Comparison of ENCODE assay signal across 11 cellular contexts in the genomic region with DNA sequence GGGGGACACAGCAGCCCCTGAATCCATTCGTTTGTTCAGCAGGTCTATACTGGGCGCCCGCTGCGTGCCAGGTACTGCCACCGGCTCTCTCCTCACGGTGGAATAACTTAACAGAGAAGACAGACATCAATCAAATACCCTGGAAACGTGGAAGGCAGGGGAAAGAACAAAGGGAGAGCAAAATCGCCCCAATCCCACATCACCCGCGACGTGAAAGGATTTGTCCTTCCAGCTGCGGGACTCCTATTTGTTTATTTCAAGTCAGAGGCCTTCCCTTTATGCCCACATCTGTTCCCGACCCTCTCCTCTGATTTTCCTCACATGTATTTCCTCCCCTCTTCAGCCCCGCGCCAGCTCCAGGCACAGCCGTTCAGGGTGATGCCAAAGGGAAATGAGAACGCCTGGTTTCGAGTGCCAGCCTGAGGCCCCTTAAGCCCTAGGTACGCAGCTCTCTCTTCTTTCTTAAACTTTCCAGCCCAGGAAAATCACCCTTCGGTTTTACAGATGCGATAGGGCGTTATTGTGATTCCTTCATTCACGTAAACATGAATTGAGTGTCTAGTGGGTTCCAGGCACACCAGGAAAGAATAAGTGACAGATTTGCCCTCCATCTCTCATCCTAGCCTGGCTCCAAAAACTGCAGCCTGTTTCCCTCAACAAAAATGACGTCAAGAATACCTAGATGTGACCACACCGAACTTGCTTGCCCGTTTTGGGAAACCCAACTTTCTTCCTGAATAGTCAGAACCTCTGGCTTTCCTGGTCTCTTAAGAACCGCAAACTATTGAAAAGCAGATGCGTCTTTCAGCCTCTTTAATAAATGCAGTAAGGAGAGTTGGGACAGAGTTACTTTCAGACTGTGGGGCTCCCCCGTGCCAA. TPM values are rescaled to one million over a fixed set of nuclear protein-coding genes. Genes with fewer than 3 reads are reported as not detected.
DNase-seq lines count a peak whose midpoint lies in the region; ATAC-seq and TF ChIP-seq lines count a peak whose summit lies in the region.
"Had no signal": no experiment of that assay in that cellular context is flagged by ENCODE, and none has a peak within 500 bp of the region (broad histone marks: within the 10 kb centered on the region; RNA-seq: fewer than 3 reads in every experiment).

No MANE protein-coding gene starts in this region.

- H3K4me1 ChIP-seq in GM23248 (ENCODE audit: insufficient read depth): no peaks in the 10 kb centered on the region

- H3K27me3 ChIP-seq in GM23248 (replicated peaks; ENCODE audit: insufficient read depth): peaks cover 72% of the 10 kb centered on the region

- H3K27ac Mint-ChIP-seq in central memory CD8-positive, alpha-beta T cell (ENCODE audit: low read depth): no peak overlapping the region
- H3K27ac Mint-ChIP-seq in natural killer cell treated with Interleukin-12 subunit alpha and Interleukin-12 subunit beta and Interleukin-15 and Interleukin-18, amount 100 ng/mL, for 72 hours: peak overlapping the region in 1 of 2 donors; percentile 18

- DNase-seq in AG10803 (ENCODE audit: low read depth) (peak; percentile 8), GM23248 (peak; percentile 25), GM19240 (ENCODE audit: insufficient read length, low spot score) (no peak), NCI-H1436 (lab: John Stamatoyannopoulos, UW) (no peak), amniotic stem cell (lab: John Stamatoyannopoulos, UW) (no peak)
- DNase-seq in central memory CD8-positive, alpha-beta T cell (ENCODE audit: low spot score in 2 of 2): no peak
- no peak for DNase-seq in natural killer cell treated with Interleukin-12 subunit alpha and Interleukin-12 subunit beta and Interleukin-15 and Interleukin-18, amount 100 ng/mL, for 72 hours (ENCODE audit: low spot score)
- DNase-seq: DMS79, NCI-H226 had no signal

- H2AFZ ChIP-seq in GM23248: no peak overlapping the region

- peaks cover 69% of the 10 kb centered on the region for H3K27me3 Mint-ChIP-seq in central memory CD8-positive, alpha-beta T cell
- H3K27me3 Mint-ChIP-seq in natural killer cell treated with Interleukin-12 subunit alpha and Interleukin-12 subunit beta and Interleukin-15 and Interleukin-18, amount 100 ng/mL, for 72 hours: peaks cover 39 to 56% of the 10 kb centered on the region in 2 donors

- H4K20me1 ChIP-seq in GM23248 (ENCODE audit: insufficient read depth): no peaks in the 10 kb centered on the region

- no peaks in the 10 kb centered on the region for H3K9me3 Mint-ChIP-seq in central memory CD8-positive, alpha-beta T cell
- no peaks in the 10 kb centered on the region for H3K9me3 Mint-ChIP-seq in natural killer cell treated with Interleukin-12 subunit alpha and Interleukin-12 subunit beta and Interleukin-15 and Interleukin-18, amount 100 ng/mL, for 72 hours

- H3F3A ChIP-seq in GM23248 (ENCODE audit: insufficient read depth): no peaks in the 10 kb centered on the region

- no peak overlapping the region for H3K27ac ChIP-seq in GM23248

- H3K9me3 ChIP-seq in GM23248 (ENCODE audit: low read depth): no peaks in the 10 kb centered on the region

- no peak overlapping the region for H3K4me3 ChIP-seq in AG10803 (ENCODE audit: low read length)
- H3K4me3 ChIP-seq in GM23248: peak overlapping the region; percentile 30; the same call in 1 of the 2 replicates

- WGBS in GM23248 (ENCODE audit: low coverage in 1 of 2, low lambda C conversion rate in 2 of 2, missing lambda C conversion rate in 2 of 2), 2 experiments: 3 to 6% methylated on average over 27 to 29 of the region's 29 CpGs

- H3K9ac ChIP-seq in GM23248: no peak overlapping the region

- H3K36me3 Mint-ChIP-seq in central memory CD8-positive, alpha-beta T cell (ENCODE audit: insufficient read depth): no peaks in the 10 kb centered on the region
- peaks cover 5% of the 10 kb centered on the region for H3K36me3 Mint-ChIP-seq in natural killer cell treated with Interleukin-12 subunit alpha and Interleukin-12 subunit beta and Interleukin-15 and Interleukin-18, amount 100 ng/mL, for 72 hours

- peak overlapping the region; percentile 65 for H3K4me3 Mint-ChIP-seq in central memory CD8-positive, alpha-beta T cell
- H3K4me3 Mint-ChIP-seq in natural killer cell treated with Interleukin-12 subunit alpha and Interleukin-12 subunit beta and Interleukin-15 and Interleukin-18, amount 100 ng/mL, for 72 hours: peak overlapping the region; percentile 72

- no peak for TF ChIP-seq CTCF in AG10803 (conservative IDR thresholded peaks at IDR 0.05; ENCODE audit: low read length)

- in situ Hi-C loops in GM23248 (cut with MboI): no loop called here

- ATAC-seq in central memory CD8-positive, alpha-beta T cell (replicated peaks; ENCODE audit: extremely low read depth, poor library complexity, severe bottlenecking): no peak
- ATAC-seq in natural killer cell treated with Interleukin-12 subunit alpha and Interleukin-12 subunit beta and Interleukin-15 and Interleukin-18, amount 100 ng/mL, for 72 hours: no peak
- no peak for ATAC-seq in GM21423 (IDR thresholded peaks at IDR 0.05; ENCODE audit: unreplicated experiment)

- H3K4me1 Mint-ChIP-seq in central memory CD8-positive, alpha-beta T cell: peaks cover 17% of the 10 kb centered on the region
- peaks cover 8 to 13% of the 10 kb centered on the region in 2 donors for H3K4me1 Mint-ChIP-seq in natural killer cell treated with Interleukin-12 subunit alpha and Interleukin-12 subunit beta and Interleukin-15 and Interleukin-18, amount 100 ng/mL, for 72 hours (ENCODE audit: low read depth in 2 of 2)

- peak overlapping the region; percentile 19 for H3K4me2 ChIP-seq in GM23248 (ENCODE audit: unreplicated experiment)

- no peaks in the 10 kb centered on the region for H3K79me2 ChIP-seq in GM23248 (ENCODE audit: insufficient read depth)

- no peaks in the 10 kb centered on the region for H3K36me3 ChIP-seq in GM23248 (ENCODE audit: low read depth)

- H3K9me2 ChIP-seq in GM23248 (ENCODE audit: insufficient read depth): no peaks in the 10 kb centered on the region

RNA-seq across cellular contexts. Expression of a gene that starts 0.9 kb away (rescaled TPM):
- total RNA-seq in GM23248 (2014; rRNA removed; shearing (Covaris generic)): not detected in 2 replicates
- not detected in 2 replicates for polyA plus RNA-seq in GM23248 (2016; fragmentation: Nextera tagmentation; extraction: Ambion mirVana)
- 1 to 10 TPM in 1 of 2 donors, not detected in 1; 7.2 TPM for total RNA-seq in natural killer cell treated with Interleukin-12 subunit alpha and Interleukin-12 subunit beta and Interleukin-15 and Interleukin-18, amount 100 ng/mL, for 72 hours
- total RNA-seq: T-helper 1 cell treated with Interleukin-12 subunit alpha and Interleukin-12 subunit beta and Interleukin-4 antibody, amounts not matched to agents 30 ng/mL and 1 ng/mL, for 36 hours had no signal

RNA-seq across cellular contexts. Expression of a gene that starts 32.2 kb away (rescaled TPM):
- total RNA-seq in GM23248 (2014; rRNA removed; shearing (Covaris generic)): not detected in 2 replicates
- 0.10 TPM in 1 of 2 replicates, not detected in the other for polyA plus RNA-seq in GM23248 (2016; fragmentation: Nextera tagmentation; extraction: Ambion mirVana)
- total RNA-seq in natural killer cell treated with Interleukin-12 subunit alpha and Interleukin-12 subunit beta and Interleukin-15 and Interleukin-18, amount 100 ng/mL, for 72 hours: 1 to 10 TPM in 1 of 2 donors, not detected in 1; 4.5 TPM

Comparison
In these comparisons a context has a peak if more than half of its experiments do, and no peak if none do; other contexts are left out.
1. DNase-seq: peak in AG10803 (single experiment) and GM23248 (single experiment); none in central memory CD8-positive, alpha-beta T cell (0 of 2), natural killer cell treated with Interleukin-12 subunit alpha and Interleukin-12 subunit beta and Interleukin-15 and Interleukin-18, amount 100 ng/mL, for 72 hours (single experiment), GM19240 (single experiment), NCI-H1436 (single experiment) and amniotic stem cell (single experiment).